In genomic region chr15:77821188-77821958, GRCh38 we compare ENCODE assay signal across 8 cellular contexts.
DNase-seq lines count a peak whose midpoint lies in the region; ATAC-seq and TF ChIP-seq lines count a peak whose summit lies in the region.

No MANE protein-coding gene starts in this region.

- TF ChIP-seq CTCF in AG09319 (IDR thresholded peaks at IDR 0.05; ENCODE audit: low read depth, low read length): peak; percentile 85
- TF ChIP-seq CTCF in prostate gland (IDR thresholded peaks at IDR 0.05): peak in 3 of 4 experiments; percentile 46 to 71 (median 58)

- TF ChIP-seq POLR2A in prostate gland (IDR thresholded peaks at IDR 0.05): no peak

- no peaks in the 10 kb centered on the region for H3K4me1 Mint-ChIP-seq in activated T-helper 2 cell treated with anti-CD3 and anti-CD28 coated beads, Interferon-gamma antibody, Interleukin-2, Interleukin-4, amounts not matched to agents 10 μg/mL and 5 μg/mL and 100 μg/mL, durations not matched to agents 14 hours and 24 hours and 36 hours (ENCODE audit: low read depth)

- H3K9me3 ChIP-seq in prostate gland: no peaks in the 10 kb centered on the region

- H3K4me3 Mint-ChIP-seq in activated T-helper 2 cell treated with anti-CD3 and anti-CD28 coated beads, Interferon-gamma antibody, Interleukin-2, Interleukin-4, amounts not matched to agents 10 μg/mL and 5 μg/mL and 100 μg/mL, durations not matched to agents 14 hours and 24 hours and 36 hours (ENCODE audit: low read depth): no peak overlapping the region

- no peaks in the 10 kb centered on the region for H3K36me3 Mint-ChIP-seq in activated T-helper 2 cell treated with anti-CD3 and anti-CD28 coated beads, Interferon-gamma antibody, Interleukin-2, Interleukin-4, amounts not matched to agents 10 μg/mL and 5 μg/mL and 100 μg/mL, durations not matched to agents 14 hours and 24 hours and 36 hours (ENCODE audit: low read depth)

- ATAC-seq in GM21390 (IDR thresholded peaks at IDR 0.05; ENCODE audit: unreplicated experiment): no peak
- ATAC-seq in GM19023 (IDR thresholded peaks at IDR 0.05; ENCODE audit: unreplicated experiment): no peak

- H3K27me3 Mint-ChIP-seq in activated T-helper 2 cell treated with anti-CD3 and anti-CD28 coated beads, Interferon-gamma antibody, Interleukin-2, Interleukin-4, amounts not matched to agents 10 μg/mL and 5 μg/mL and 100 μg/mL, durations not matched to agents 14 hours and 24 hours and 36 hours (ENCODE audit: low read depth): peaks cover 43% of the 10 kb centered on the region

- peaks cover 13% of the 10 kb centered on the region for H3K27me3 ChIP-seq in prostate gland (replicated peaks; ENCODE audit: insufficient read depth)

- no peak overlapping the region for H3K4me3 ChIP-seq in prostate gland

- intact Hi-C loops in activated T-helper 2 cell treated with anti-CD3 and anti-CD28 coated beads, Interferon-gamma antibody, Interleukin-2, Interleukin-4, amounts not matched to agents 10 μg/mL and 5 μg/mL and 100 μg/mL, durations not matched to agents 14 hours and 24 hours and 36 hours (cut with micrococcal nuclease): no loop called here
- intact Hi-C loops in prostate gland (cut with DNase I): loop anchor here (2.0 to 5.0 kb wide), 2 partner anchors 164 to 189 kb away; partner anchors contain the start of gene LINGO1

- H3K9me3 Mint-ChIP-seq in activated T-helper 2 cell treated with anti-CD3 and anti-CD28 coated beads, Interferon-gamma antibody, Interleukin-2, Interleukin-4, amounts not matched to agents 10 μg/mL and 5 μg/mL and 100 μg/mL, durations not matched to agents 14 hours and 24 hours and 36 hours: no peaks in the 10 kb centered on the region

- H3K27ac Mint-ChIP-seq in activated T-helper 2 cell treated with anti-CD3 and anti-CD28 coated beads, Interferon-gamma antibody, Interleukin-2, Interleukin-4, amounts not matched to agents 10 μg/mL and 5 μg/mL and 100 μg/mL, durations not matched to agents 14 hours and 24 hours and 36 hours: no peak overlapping the region

- no peaks in the 10 kb centered on the region for H3K4me1 ChIP-seq in prostate gland (replicated peaks)

- WGBS in prostate gland: 36% methylated on average over 12 of the region's 12 CpGs

- DNase-seq in AG09319 (ENCODE audit: extremely low read depth, low read depth) (peak; percentile 12), GM19240 (ENCODE audit: insufficient read length, low spot score) (peak; percentile 70), NCI-H226 (peak; percentile 39), glomerular endothelial cell (ENCODE audit: extremely low read depth, low read depth, low spot score) (peak; percentile 10), prostate gland (ENCODE audit: low spot score) (peak; percentile 47)
- DNase-seq in activated T-helper 2 cell treated with anti-CD3 and anti-CD28 coated beads, Interferon-gamma antibody, Interleukin-2, Interleukin-4, amounts not matched to agents 10 μg/mL and 5 μg/mL and 100 μg/mL, durations not matched to agents 14 hours and 24 hours and 36 hours (ENCODE audit: low spot score): peak; percentile 13

- no peak overlapping the region for H3K27ac ChIP-seq in prostate gland

- H3K36me3 ChIP-seq in prostate gland: no peaks in the 10 kb centered on the region

Comparison
In these comparisons a context has a peak if more than half of its experiments do, and no peak if none do; other contexts are left out.
1. DNase-seq: peak in every context shown above with its lines; median percentile 70 in GM19240; 47 in prostate gland; 39 in NCI-H226; 13 in activated T-helper 2 cell treated with anti-CD3 and anti-CD28 coated beads, Interferon-gamma antibody, Interleukin-2, Interleukin-4, amounts not matched to agents 10 μg/mL and 5 μg/mL and 100 μg/mL, durations not matched to agents 14 hours and 24 hours and 36 hours; 12 in AG09319; 10 in glomerular endothelial cell.